8 cellular contexts compared by ENCODE assay signal in the genomic region with DNA sequence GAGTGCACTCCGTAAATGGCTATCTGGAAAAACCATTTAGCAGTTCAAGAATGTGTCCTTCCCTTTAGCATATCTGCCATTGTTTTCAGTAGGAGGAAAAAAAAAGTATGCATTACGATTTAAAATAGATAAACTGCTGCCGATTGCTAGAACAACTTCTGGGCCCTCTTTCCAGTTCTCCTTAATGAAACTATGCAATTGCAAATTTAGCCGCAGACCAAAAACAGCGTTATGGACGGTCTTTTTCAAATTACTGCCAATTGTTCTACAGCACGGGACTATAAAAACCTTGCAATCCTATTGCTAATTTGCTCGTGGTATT. TPM values are rescaled to one million over a fixed set of nuclear protein-coding genes. Genes with fewer than 3 reads are reported as not detected.
A peak's percentile ranks its signal among the peaks of the same experiment; 100 is the strongest.
DNase-seq lines count a peak whose midpoint lies in the region; ATAC-seq and TF ChIP-seq lines count a peak whose summit lies in the region.

No MANE protein-coding gene starts in this region.

- H3K4ac ChIP-seq in mesendoderm (ENCODE audit: low read depth, low read length): no peak overlapping the region

- H3K23ac ChIP-seq in mesendoderm (ENCODE audit: low read length): no peak overlapping the region

- peaks cover 0 to 7% (median 0%) of the 10 kb centered on the region in 9 donors for H3K36me3 ChIP-seq in heart right ventricle
- H3K36me3 ChIP-seq in body of pancreas (replicated peaks in 1 of 2; ENCODE audit: insufficient read depth in 1 of 2, low read depth in 2 of 2): no peaks in the 10 kb centered on the region
- no peaks in the 10 kb centered on the region for H3K36me3 ChIP-seq in mesendoderm (ENCODE audit: control insufficient read depth, insufficient read depth, low read length)
- no peaks in the 10 kb centered on the region for H3K36me3 ChIP-seq in urinary bladder (ENCODE audit: insufficient read depth)

- no peaks in the 10 kb centered on the region for H3K79me2 ChIP-seq in mesendoderm (ENCODE audit: control insufficient read depth, insufficient read depth, low read length)

- DNase-seq in heart right ventricle: no peak
- DNase-seq in Right ventricle myocardium inferior (ENCODE audit: missing footprints): no peak
- DNase-seq in body of pancreas: no peak
- DNase-seq in mesendoderm: no peak
- no peak for DNase-seq in NCI-H82 (lab: John Stamatoyannopoulos, UW)

- H3K4me3 ChIP-seq in heart right ventricle: peak overlapping the region in 9 of 10 donors; percentile 70 to 89 (median 85)
- H3K4me3 ChIP-seq in body of pancreas: peak overlapping the region in 1 of 2 donors; percentile 77
- no peak overlapping the region for H3K4me3 ChIP-seq in mesendoderm (ENCODE audit: low read length)
- H3K4me3 ChIP-seq in urinary bladder (ENCODE audit: low read depth, low read length): peak overlapping the region; percentile 65

- no peak overlapping the region for H2AK5ac ChIP-seq in mesendoderm (ENCODE audit: low read length)

- intact Hi-C loops in heart right ventricle (cut with DNase I): loop anchor here (2.0 to 10.0 kb wide), 12 partner anchors 81 to 371 kb away; no protein-coding TSS in a partner anchor
- intact Hi-C loops in Right ventricle myocardium inferior (cut with DNase I): loop anchor here (1.0 to 5.0 kb wide), 4 partner anchors 126 to 366 kb away; no protein-coding TSS in a partner anchor
- intact Hi-C loops in body of pancreas (cut with DNase I): no loop called here

- H2BK15ac ChIP-seq in mesendoderm (replicated peaks; ENCODE audit: low read depth): no peak overlapping the region

- peak overlapping the region; percentile 65 for H4K8ac ChIP-seq in mesendoderm (ENCODE audit: low read depth, low read length)

- peak overlapping the region; percentile 57 for H3K18ac ChIP-seq in mesendoderm (ENCODE audit: low read length)

- H3K27me3 ChIP-seq in heart right ventricle (no peaks in the 10 kb centered on the region), body of pancreas (no peaks in the 10 kb centered on the region), mesendoderm (ENCODE audit: insufficient read depth, low read length, poor library complexity) (no peaks in the 10 kb centered on the region)

- no peak overlapping the region for H2BK5ac ChIP-seq in mesendoderm (ENCODE audit: low read length)

- H2BK120ac ChIP-seq in mesendoderm (ENCODE audit: low read depth, low read length): no peak overlapping the region

- H3K9me3 ChIP-seq in heart right ventricle (no peaks in the 10 kb centered on the region), body of pancreas (no peaks in the 10 kb centered on the region)

- H3K4me1 ChIP-seq in heart right ventricle (peaks cover 0 to 30% (median 22%) of the 10 kb centered on the region in 9 donors), body of pancreas (peaks cover 8% of the 10 kb centered on the region), mesendoderm (ENCODE audit: control insufficient read depth, low read depth, low read length) (no peaks in the 10 kb centered on the region), urinary bladder (ENCODE audit: insufficient read depth) (no peaks in the 10 kb centered on the region)

- no peaks in the 10 kb centered on the region for H3K79me1 ChIP-seq in mesendoderm (ENCODE audit: low read length)

- no peak overlapping the region for H4K5ac ChIP-seq in mesendoderm (ENCODE audit: low read length)

- ATAC-seq in heart right ventricle (no peak), Right ventricle myocardium inferior (no peak), body of pancreas (no peak), HG03108 (IDR thresholded peaks at IDR 0.05; ENCODE audit: unreplicated experiment) (no peak), GM21786 (IDR thresholded peaks at IDR 0.05; ENCODE audit: unreplicated experiment) (no peak)

- TF ChIP-seq POLR2A in body of pancreas (IDR thresholded peaks at IDR 0.05): no peak

- peak overlapping the region; percentile 23 for H3K4me2 ChIP-seq in mesendoderm (ENCODE audit: low read length)

- TF ChIP-seq CTCF in heart right ventricle (IDR thresholded peaks at IDR 0.05) (peak in 2 of 9 donors; percentile 9 to 27), body of pancreas (IDR thresholded peaks at IDR 0.05) (peak in 1 of 7 experiments; percentile 20)

- peak overlapping the region; percentile 73 for H3K56ac ChIP-seq in mesendoderm (ENCODE audit: low read length)

- H3K27ac ChIP-seq in heart right ventricle (peak overlapping the region; percentile 95 to 100 (median 98)), body of pancreas (peak overlapping the region; percentile 97 to 99 (median 99)), mesendoderm (ENCODE audit: low read depth, low read length) (peak overlapping the region; percentile 93), urinary bladder (ENCODE audit: low read depth) (peak overlapping the region; percentile 82)

- WGBS in heart right ventricle, 2 donors: 0% methylated on average over 8 of the region's 8 CpGs
- WGBS in body of pancreas, 2 donors: 1 to 2% methylated on average over 8 of the region's 8 CpGs
- WGBS in mesendoderm (ENCODE audit: extremely low coverage, insufficient coverage, low lambda C conversion rate): no CpG with 5 or more reads among the region's 8 CpGs
- WGBS in urinary bladder: under 1% methylated on average over 8 of the region's 8 CpGs

- peak overlapping the region; percentile 38 for H3K9ac ChIP-seq in mesendoderm (ENCODE audit: low read length)

RNA-seq across cellular contexts. Expression of a gene that starts 1.3 kb away (rescaled TPM):
- 100 to 1,000 TPM; 173 to 286 (median 249) TPM for total RNA-seq in heart right ventricle
- 10 to 100 TPM; 55.6 to 58.9 TPM for polyA plus RNA-seq in heart right ventricle
- total RNA-seq in Right ventricle myocardium inferior: 214 TPM
- total RNA-seq in body of pancreas: 10 to 100 TPM; 25.7 to 29.3 TPM
- polyA plus RNA-seq in mesendoderm (2013, experiment 1 of 2): 4.3 TPM
- polyA plus RNA-seq in mesendoderm (2013, experiment 2 of 2): 4.4 TPM
- 125 TPM for total RNA-seq in urinary bladder
- 33.8 TPM for polyA plus RNA-seq in urinary bladder
